Comparison of ENCODE assay signal across 1 cellular context in the genomic region with DNA sequence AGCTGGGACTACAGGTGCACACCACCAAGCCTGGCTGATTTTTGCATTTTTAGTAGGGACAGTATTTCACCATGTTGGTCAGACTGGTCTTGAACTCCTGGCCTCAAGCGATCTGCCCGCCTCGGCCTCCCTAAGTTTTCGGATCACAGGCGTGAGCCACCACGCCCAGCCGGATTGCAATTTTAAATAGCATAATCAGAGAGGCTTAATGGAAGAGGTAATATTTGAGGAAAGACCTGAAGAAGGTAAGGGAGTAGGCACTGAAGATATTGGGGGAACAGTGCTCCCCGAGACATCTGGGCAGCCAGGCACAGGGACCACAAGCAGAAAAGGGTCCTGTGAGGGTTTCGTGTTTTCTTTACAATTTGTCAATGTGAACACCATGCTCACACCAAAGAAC.
TF ChIP-seq lines count a peak whose summit lies in the region.

No MANE protein-coding gene starts in this region.

TF ChIP-seq in GM23338, 12 proteins besides CTCF, POLR2A, EP300 and RAD21 (continued from another document):
- TF ChIP-seq, protein P1, sequence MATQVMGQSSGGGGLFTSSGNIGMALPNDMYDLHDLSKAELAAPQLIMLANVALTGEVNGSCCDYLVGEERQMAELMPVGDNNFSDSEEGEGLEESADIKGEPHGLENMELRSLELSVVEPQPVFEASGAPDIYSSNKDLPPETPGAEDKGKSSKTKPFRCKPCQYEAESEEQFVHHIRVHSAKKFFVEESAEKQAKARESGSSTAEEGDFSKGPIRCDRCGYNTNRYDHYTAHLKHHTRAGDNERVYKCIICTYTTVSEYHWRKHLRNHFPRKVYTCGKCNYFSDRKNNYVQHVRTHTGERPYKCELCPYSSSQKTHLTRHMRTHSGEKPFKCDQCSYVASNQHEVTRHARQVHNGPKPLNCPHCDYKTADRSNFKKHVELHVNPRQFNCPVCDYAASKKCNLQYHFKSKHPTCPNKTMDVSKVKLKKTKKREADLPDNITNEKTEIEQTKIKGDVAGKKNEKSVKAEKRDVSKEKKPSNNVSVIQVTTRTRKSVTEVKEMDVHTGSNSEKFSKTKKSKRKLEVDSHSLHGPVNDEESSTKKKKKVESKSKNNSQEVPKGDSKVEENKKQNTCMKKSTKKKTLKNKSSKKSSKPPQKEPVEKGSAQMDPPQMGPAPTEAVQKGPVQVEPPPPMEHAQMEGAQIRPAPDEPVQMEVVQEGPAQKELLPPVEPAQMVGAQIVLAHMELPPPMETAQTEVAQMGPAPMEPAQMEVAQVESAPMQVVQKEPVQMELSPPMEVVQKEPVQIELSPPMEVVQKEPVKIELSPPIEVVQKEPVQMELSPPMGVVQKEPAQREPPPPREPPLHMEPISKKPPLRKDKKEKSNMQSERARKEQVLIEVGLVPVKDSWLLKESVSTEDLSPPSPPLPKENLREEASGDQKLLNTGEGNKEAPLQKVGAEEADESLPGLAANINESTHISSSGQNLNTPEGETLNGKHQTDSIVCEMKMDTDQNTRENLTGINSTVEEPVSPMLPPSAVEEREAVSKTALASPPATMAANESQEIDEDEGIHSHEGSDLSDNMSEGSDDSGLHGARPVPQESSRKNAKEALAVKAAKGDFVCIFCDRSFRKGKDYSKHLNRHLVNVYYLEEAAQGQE (IDR thresholded peaks at IDR 0.05; ENCODE audit: unreplicated experiment), result no peak
TF ChIP-seq in GM23338: peak in this region for 0.
